8 cellular contexts compared by ENCODE assay signal in genomic region chr20:17610566-17611289, GRCh38. TPM values are rescaled to one million over a fixed set of nuclear protein-coding genes. Genes with fewer than 3 reads are reported as not detected.
A peak's percentile ranks its signal among the peaks of the same experiment; 100 is the strongest.
DNase-seq lines count a peak whose midpoint lies in the region; ATAC-seq lines count a peak whose summit lies in the region.

No MANE protein-coding gene starts in this region.

- no peaks in the 10 kb centered on the region for H3K9me3 ChIP-seq in SK-N-MC (ENCODE audit: low read depth, low read length)

- H3K27ac Mint-ChIP-seq in stimulated activated naive CD8-positive, alpha-beta T cell treated with anti-CD3 and anti-CD28 coated beads, Interleukin-15, Interleukin-2, amounts not matched to agents 100 ng/mL and 50 ng/mL, for 24 hours = peak overlapping the region; percentile 67

- H3K4me3 ChIP-seq in SK-N-MC = no peak overlapping the region

- DNase-seq in SK-N-MC (ENCODE audit: low read depth, low spot score) (no peak), left lobe of liver (ENCODE audit: low spot score) (peak; percentile 46), NCI-H1436 (lab: John Stamatoyannopoulos, UW) (no peak), NCI-H345 (lab: John Stamatoyannopoulos, UW) (no peak), NOMO-1 (lab: John Stamatoyannopoulos, UW; ENCODE audit: unreplicated experiment in 2 of 2) (no peak), NCI-H2227 treated with DMSO at 0.1 percent for 48 hours (lab: John Stamatoyannopoulos, UW) (no peak)
- peak; percentile 62 for DNase-seq in activated naive CD4-positive, alpha-beta T cell treated with Interleukin-2 at 50 U/mL for 16 hours

- H3K4me1 Mint-ChIP-seq in stimulated activated naive CD8-positive, alpha-beta T cell treated with anti-CD3 and anti-CD28 coated beads, Interleukin-15, Interleukin-2, amounts not matched to agents 100 ng/mL and 50 ng/mL, for 24 hours (ENCODE audit: low read depth) = peaks cover 40% of the 10 kb centered on the region

- H3K36me3 Mint-ChIP-seq in stimulated activated naive CD8-positive, alpha-beta T cell treated with anti-CD3 and anti-CD28 coated beads, Interleukin-15, Interleukin-2, amounts not matched to agents 100 ng/mL and 50 ng/mL, for 24 hours (ENCODE audit: low read depth) = peaks cover 15% of the 10 kb centered on the region

- H3K27ac ChIP-seq in SK-N-MC = 0 out of 2 replicates have a peak overlapping the region, but pooled peaks have one; percentile 26

- H3K36me3 ChIP-seq in SK-N-MC (ENCODE audit: insufficient read depth, low read length) = peaks cover 9% of the 10 kb centered on the region; the same call in 1 of the 2 replicates

- no peaks in the 10 kb centered on the region for H3K9me3 Mint-ChIP-seq in stimulated activated naive CD8-positive, alpha-beta T cell treated with anti-CD3 and anti-CD28 coated beads, Interleukin-15, Interleukin-2, amounts not matched to agents 100 ng/mL and 50 ng/mL, for 24 hours

- ATAC-seq in left lobe of liver = peak; percentile 6

- H3K9ac ChIP-seq in SK-N-MC (ENCODE audit: insufficient read length) = no peak overlapping the region

- H3K27me3 Mint-ChIP-seq in stimulated activated naive CD8-positive, alpha-beta T cell treated with anti-CD3 and anti-CD28 coated beads, Interleukin-15, Interleukin-2, amounts not matched to agents 100 ng/mL and 50 ng/mL, for 24 hours = no peaks in the 10 kb centered on the region

- H3K4me3 Mint-ChIP-seq in stimulated activated naive CD8-positive, alpha-beta T cell treated with anti-CD3 and anti-CD28 coated beads, Interleukin-15, Interleukin-2, amounts not matched to agents 100 ng/mL and 50 ng/mL, for 24 hours = peak overlapping the region; percentile 30

RNA-seq across cellular contexts. Expression of gene DSTN, which starts 40.9 kb away (rescaled TPM):
- total RNA-seq in left lobe of liver = 96.2 TPM

Comparison
In these comparisons a context has a peak if more than half of its experiments do, and no peak if none do; other contexts are left out.
1. DNase-seq: peak in activated naive CD4-positive, alpha-beta T cell treated with Interleukin-2 at 50 U/mL for 16 hours (single experiment) and left lobe of liver (single experiment); none in SK-N-MC (single experiment), NCI-H1436 (single experiment), NCI-H345 (single experiment), NOMO-1 (0 of 2) and NCI-H2227 treated with DMSO at 0.1 percent for 48 hours (single experiment).